In the genomic region with DNA sequence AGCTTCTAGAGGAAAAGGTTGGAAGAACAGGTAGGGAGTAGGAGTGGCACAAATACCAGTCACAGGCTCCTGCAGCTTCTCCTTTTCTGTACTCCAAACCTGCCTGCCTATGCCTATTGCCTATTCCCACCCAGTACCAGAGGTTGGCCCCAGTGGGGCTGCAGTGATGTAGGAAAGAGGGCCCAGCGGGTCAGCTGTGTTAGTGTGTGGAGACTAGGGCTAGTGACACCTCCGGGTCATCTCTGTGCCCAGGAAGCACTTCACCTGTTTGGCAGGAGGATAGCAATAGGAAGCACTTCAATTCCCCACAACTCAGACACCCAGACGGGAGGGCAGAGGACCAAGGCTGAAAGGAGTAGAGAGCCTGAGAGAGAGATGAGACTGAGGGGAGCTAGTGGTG, we compare ENCODE assay signal across 6 cellular contexts. TPM values are rescaled to one million over a fixed set of nuclear protein-coding genes. Genes with fewer than 3 reads are reported as not detected.
DNase-seq lines count a peak whose midpoint lies in the region; ATAC-seq and TF ChIP-seq lines count a peak whose summit lies in the region.
"Not testable (repeated sequence)": the region's sequence is repeated elsewhere in the genome, so short reads cannot be mapped to it uniquely, and the experiment has no call there.

No MANE protein-coding gene starts in this region.

- CTCF ChIA-PET in activated B cell treated with CpG ODN at 0.5 μM for 24 hours (lab: Charles Lee), result interaction anchor here (1.0 kb wide), 1 partner anchor 36 kb away, joined by 3 read pairs; no protein-coding TSS in a partner anchor

- not testable (repeated sequence) for DNase-seq in activated B cell treated with CpG ODN at 0.5 μM for 24 hours; cardiac muscle cell (ENCODE audit: low read depth in 1 of 2, low spot score in 1 of 2); neural crest cell (ENCODE audit: low read depth, low spot score)

- POLR2A ChIA-PET in activated B cell treated with CpG ODN at 0.5 μM for 24 hours (lab: Charles Lee), result interaction anchor here (0.6 to 3.1 kb wide), 11 partner anchors 9 to 257 kb away, joined by 3 to 58 read pairs (median 4); partner anchors contain the start of genes BLTP2, SDF2, SPAG5 and SUPT6H

- H4K20me1 ChIP-seq in BLaER1 treated with 17β-estradiol and CSF1 and Interleukin-3, amounts not matched to agents 10 nM and 100 nM, result peaks cover 0 to 16% (median 6%) of the 10 kb centered on the region in 11 experiments; a peak in 7 of 22 replicates

- not testable (repeated sequence) for H3K27me3 ChIP-seq in BLaER1 treated with 17β-estradiol and CSF1 and Interleukin-3, amounts not matched to agents 10 nM and 100 nM; HUES48 (ENCODE audit: control insufficient read depth, insufficient read depth, low read length); cardiac muscle cell

- H3K4me1 ChIP-seq in BLaER1 treated with 17β-estradiol and CSF1 and Interleukin-3, amounts not matched to agents 10 nM and 100 nM, result peaks cover 24 to 46% (median 34%) of the 10 kb centered on the region in 10 experiments
- not testable (repeated sequence) for H3K4me1 ChIP-seq in HUES48 (ENCODE audit: control insufficient read depth, insufficient read depth, low read length)
- H3K4me1 ChIP-seq in cardiac muscle cell (ENCODE audit: low read depth), result peaks cover 14% of the 10 kb centered on the region

- not testable (repeated sequence) for H3K27me3 Mint-ChIP-seq in activated B cell treated with CpG ODN at 0.5 μM for 24 hours; neural crest cell (ENCODE audit: low read depth)

- peaks cover 24 to 66% (median 52%) of the 10 kb centered on the region in 11 experiments for H3K36me3 ChIP-seq in BLaER1 treated with 17β-estradiol and CSF1 and Interleukin-3, amounts not matched to agents 10 nM and 100 nM
- peaks cover 50% of the 10 kb centered on the region for H3K36me3 ChIP-seq in HUES48 (ENCODE audit: control insufficient read depth, insufficient read depth, low read length)
- H3K36me3 ChIP-seq in cardiac muscle cell, result not testable (repeated sequence)

- not testable (repeated sequence) for H3K36me3 Mint-ChIP-seq in activated B cell treated with CpG ODN at 0.5 μM for 24 hours (ENCODE audit: low read depth)
- peaks cover 17% of the 10 kb centered on the region for H3K36me3 Mint-ChIP-seq in neural crest cell (ENCODE audit: low read depth)

- intact Hi-C loops in activated B cell treated with CpG ODN at 0.5 μM for 24 hours (cut with micrococcal nuclease), result loop anchor here (1.0 to 2.0 kb wide), 2 partner anchors 9 to 69 kb away; partner anchors contain the start of gene BLTP2

- H3K4me3 Mint-ChIP-seq in activated B cell treated with CpG ODN at 0.5 μM for 24 hours, result peak overlapping the region; percentile 79
- H3K4me3 Mint-ChIP-seq in neural crest cell, result peak overlapping the region; percentile 83

- H3K9me3 Mint-ChIP-seq in activated B cell treated with CpG ODN at 0.5 μM for 24 hours, neural crest cell: not testable (repeated sequence)

- not testable (repeated sequence) for TF ChIP-seq CTCF in activated B cell treated with CpG ODN at 0.5 μM for 24 hours (IDR thresholded peaks at IDR 0.05); cardiac muscle cell (IDR thresholded peaks at IDR 0.05; ENCODE audit: low read depth, low read length); neural crest cell (conservative IDR thresholded peaks at IDR 0.05)

- not testable (repeated sequence) for H3K27ac Mint-ChIP-seq in activated B cell treated with CpG ODN at 0.5 μM for 24 hours; neural crest cell (ENCODE audit: unreplicated experiment)

- H3K4me1 Mint-ChIP-seq in activated B cell treated with CpG ODN at 0.5 μM for 24 hours (peaks cover 30% of the 10 kb centered on the region), neural crest cell (peaks cover 20% of the 10 kb centered on the region)

- not testable (repeated sequence) for H3K9me3 ChIP-seq in BLaER1 treated with 17β-estradiol and CSF1 and Interleukin-3, amounts not matched to agents 10 nM and 100 nM (replicated peaks in 1 of 11); HUES48 (ENCODE audit: control insufficient read depth, insufficient read depth, low read length); cardiac muscle cell (ENCODE audit: low read depth)

- peak overlapping the region in 4 of 11 experiments; percentile 21 to 46 (median 40); a peak in 5 of 22 replicates for H3K9ac ChIP-seq in BLaER1 treated with 17β-estradiol and CSF1 and Interleukin-3, amounts not matched to agents 10 nM and 100 nM
- not testable (repeated sequence) for H3K9ac ChIP-seq in HUES48 (ENCODE audit: low read depth, low read length)

- H3K27ac ChIP-seq in BLaER1 treated with 17β-estradiol and CSF1 and Interleukin-3, amounts not matched to agents 10 nM and 100 nM; HUES48 (ENCODE audit: low read depth, low read length); cardiac muscle cell: not testable (repeated sequence)
- H3K27ac ChIP-seq in angular gyrus (ENCODE audit: low read depth, low read length), result peak overlapping the region; percentile 22

- H3K4me3 ChIP-seq in BLaER1 treated with 17β-estradiol and CSF1 and Interleukin-3, amounts not matched to agents 10 nM and 100 nM, result peak overlapping the region in 9 of 10 experiments; percentile 19 to 53 (median 35); a peak in 11 of 20 replicates
- H3K4me3 ChIP-seq in HUES48 (ENCODE audit: low read depth, low read length) (peak overlapping the region; percentile 37; the same call in 1 of the 2 replicates), cardiac muscle cell (peak overlapping the region; percentile 18)

- ATAC-seq in activated B cell treated with CpG ODN at 0.5 μM for 24 hours (ENCODE audit: low read depth), result not testable (repeated sequence)

- H3K4me2 ChIP-seq in BLaER1 treated with 17β-estradiol and CSF1 and Interleukin-3, amounts not matched to agents 10 nM and 100 nM, result peak overlapping the region; percentile 48 to 82 (median 77)

RNA-seq across cellular contexts. Expression of gene ALDOC, which starts 0.7 kb away (rescaled TPM):
- 73.4 and 75.0 TPM in 2 replicates for total RNA-seq in activated B cell treated with CpG ODN at 0.5 μM for 24 hours
- 183 and 334 TPM in 2 replicates for total RNA-seq in cardiac muscle cell
- polyA plus RNA-seq in cardiac muscle cell, result 112 and 177 TPM in 2 replicates
- 16.1 and 22.2 TPM in 2 replicates for total RNA-seq in neural crest cell

RNA-seq across cellular contexts. Expression of gene PIGS, which starts 4.7 kb away (rescaled TPM):
- 86.4 and 92.2 TPM in 2 replicates for total RNA-seq in activated B cell treated with CpG ODN at 0.5 μM for 24 hours
- 107 and 114 TPM in 2 replicates for total RNA-seq in cardiac muscle cell
- polyA plus RNA-seq in cardiac muscle cell, result 121 and 122 TPM in 2 replicates
- 63.5 and 71.1 TPM in 2 replicates for total RNA-seq in neural crest cell

RNA-seq across cellular contexts. Expression of gene SPAG5, which starts 22.8 kb away (rescaled TPM):
- total RNA-seq in activated B cell treated with CpG ODN at 0.5 μM for 24 hours (14.6 and 15.8 TPM in 2 replicates), cardiac muscle cell (9.8 and 52.7 TPM in 2 replicates), neural crest cell (147 and 151 TPM in 2 replicates)
- 27.0 and 84.6 TPM in 2 replicates for polyA plus RNA-seq in cardiac muscle cell

RNA-seq across cellular contexts. Expression of gene UNC119, which starts 23.6 kb away (rescaled TPM):
- total RNA-seq in activated B cell treated with CpG ODN at 0.5 μM for 24 hours, result 426 and 437 TPM in 2 replicates
- 124 and 125 TPM in 2 replicates for total RNA-seq in cardiac muscle cell
- 73.3 and 101 TPM in 2 replicates for polyA plus RNA-seq in cardiac muscle cell
- total RNA-seq in neural crest cell, result 59.1 and 63.5 TPM in 2 replicates

RNA-seq across cellular contexts. Expression of gene RSKR, which starts 38.0 kb away (rescaled TPM):
- total RNA-seq in activated B cell treated with CpG ODN at 0.5 μM for 24 hours (21.0 and 26.8 TPM in 2 replicates), cardiac muscle cell (7.3 and 16.2 TPM in 2 replicates), neural crest cell (31.0 and 34.2 TPM in 2 replicates)
- 2.8 and 3.5 TPM in 2 replicates for polyA plus RNA-seq in cardiac muscle cell
